In genomic region chr7:101562531-101563197, GRCh38 we compare ENCODE assay signal across 19 cellular contexts.
A peak's percentile ranks its signal among the peaks of the same experiment; 100 is the strongest.
DNase-seq lines count a peak whose midpoint lies in the region; ATAC-seq, FAIRE-seq and TF ChIP-seq lines count a peak whose summit lies in the region.
"Had no signal": no experiment of that assay in that cellular context is flagged by ENCODE, and none has a peak within 500 bp of the region (broad histone marks: within the 10 kb centered on the region; RNA-seq: fewer than 3 reads in every experiment).

No MANE protein-coding gene starts in this region.

- H3K18ac ChIP-seq in H1 (ENCODE audit: extremely low read depth, low read length) (no peak overlapping the region), neuronal stem cell (ENCODE audit: low read length) (no peak overlapping the region)

- H3K9ac ChIP-seq in H1 (replicated peaks in 1 of 4; ENCODE audit: extremely low read depth in 1 of 4, low read depth in 3 of 4, low read length in 3 of 4) (no peak overlapping the region), neuronal stem cell (ENCODE audit: low read depth, low read length, poor library complexity) (no peak overlapping the region), SK-N-SH (no peak overlapping the region)

- TF ChIP-seq POLR2A in H1 (IDR thresholded peaks at IDR 0.05; ENCODE audit: control extremely low read depth in 1 of 2, low read depth in 2 of 2, low read length in 2 of 2), result no peak
- TF ChIP-seq POLR2A in gastroesophageal sphincter (IDR thresholded peaks at IDR 0.05), result no peak

- TF ChIP-seq RAD21 in H1 (IDR thresholded peaks at IDR 0.05 in 1 of 2, conservative IDR thresholded peaks at IDR 0.05 in 1 of 2; ENCODE audit: low read depth in 2 of 2, low read length in 2 of 2) (peak in 1 of 2 experiments; percentile 23; a peak in 1 of 4 replicates), SK-N-SH (IDR thresholded peaks at IDR 0.05; ENCODE audit: low read length) (no peak)

- ATAC-seq in heart right ventricle (no peak), gastroesophageal sphincter (no peak)

- no peak overlapping the region for H4K91ac ChIP-seq in H1 (replicated peaks; ENCODE audit: insufficient read length, low read length)
- H4K91ac ChIP-seq in neuronal stem cell (ENCODE audit: low read depth, low read length, poor library complexity), result no peak overlapping the region

- DNase-seq in D341Med (ENCODE audit: low spot score) (peak; percentile 19), H7 (peak; percentile 70), H1 (ENCODE audit: low read depth in 1 of 2, low spot score in 2 of 2) (no peak), neuronal stem cell (ENCODE audit: low spot score) (no peak), SK-N-SH (no peak), midbrain (lab: John Stamatoyannopoulos, UW) (no peak), heart right ventricle (no peak)
- DNase-seq: CD4-positive, CD25-positive, alpha-beta regulatory T cell; DND-41; GDM1; MV-4-11; NCI-H1417 treated with DMSO at 0.1 percent for 48 hours; NCI-H2029; NCI-H2171 treated with DMSO at 0.1 percent for 48 hours; NCI-H510A had no signal

- no peaks in the 10 kb centered on the region for H3K9me2 ChIP-seq in SK-N-SH

- H3K23ac ChIP-seq in H1 (ENCODE audit: insufficient read length) (no peak overlapping the region), neuronal stem cell (ENCODE audit: low read depth, low read length, poor library complexity) (peak overlapping the region; percentile 1)

- H3K23me2 ChIP-seq in H1 (ENCODE audit: low read depth, low read length), result peaks cover 2% of the 10 kb centered on the region; the same call in 1 of the 2 replicates

- H2BK15ac ChIP-seq in H1 (ENCODE audit: low read length) (no peak overlapping the region), neuronal stem cell (ENCODE audit: low read length) (no peak overlapping the region)

- TF ChIP-seq CTCF in H1 (IDR thresholded peaks at IDR 0.05; ENCODE audit: control extremely low read depth in 1 of 3, insufficient read depth in 1 of 3, low read depth in 1 of 3, low read length in 3 of 3) (0 out of 4 replicates have a peak, but pooled peaks of 1 of the 3 experiments have one; percentile 4), SK-N-SH (IDR thresholded peaks at IDR 0.05) (no peak), heart right ventricle (IDR thresholded peaks at IDR 0.05) (no peak), gastroesophageal sphincter (IDR thresholded peaks at IDR 0.05) (no peak)

- H3K4me2 ChIP-seq in H1 (ENCODE audit: insufficient read depth in 1 of 2, low read depth in 2 of 2, low read length in 2 of 2) (no peak overlapping the region), neuronal stem cell (ENCODE audit: insufficient read depth, low read length, poor library complexity, severe bottlenecking) (no peak overlapping the region), SK-N-SH (no peak overlapping the region)

- H3K36me3 ChIP-seq in H7 (replicated peaks; ENCODE audit: control insufficient read depth, insufficient read depth, low read length), result no peaks in the 10 kb centered on the region; the same call in 1 of the 2 replicates
- no peaks in the 10 kb centered on the region for H3K36me3 ChIP-seq in H1 (ENCODE audit: control insufficient read depth in 2 of 4, insufficient read depth in 4 of 4, low read length in 3 of 4)
- H3K36me3 ChIP-seq in neuronal stem cell (replicated peaks in 1 of 2; ENCODE audit: control insufficient read depth in 2 of 2, insufficient read depth in 2 of 2, low read length in 2 of 2), result no peaks in the 10 kb centered on the region
- H3K36me3 ChIP-seq in SK-N-SH (replicated peaks in 1 of 2; ENCODE audit: control insufficient read depth in 1 of 2, insufficient read depth in 2 of 2, low read length in 1 of 2), result no peaks in the 10 kb centered on the region
- H3K36me3 ChIP-seq in heart right ventricle, result no peaks in the 10 kb centered on the region
- no peaks in the 10 kb centered on the region for H3K36me3 ChIP-seq in gastroesophageal sphincter
- H3K36me3 ChIP-seq: HAP-1 had no signal

- H3K9me3 ChIP-seq in H1 (ENCODE audit: insufficient read depth in 2 of 2, low read depth in 1 of 2, low read length in 1 of 2) (0 out of 4 replicates have a peak, but pooled peaks cover 0 to 4% of the 10 kb centered on the region in 2 experiments), neuronal stem cell (replicated peaks in 1 of 2; ENCODE audit: control insufficient read depth in 2 of 2, insufficient read depth in 1 of 2, low read depth in 1 of 2, low read length in 2 of 2) (no peaks in the 10 kb centered on the region), SK-N-SH (no peaks in the 10 kb centered on the region), heart right ventricle (peaks cover 0 to 12% (median 0%) of the 10 kb centered on the region in 11 donors), gastroesophageal sphincter (no peaks in the 10 kb centered on the region)
- H3K9me3 ChIP-seq: HAP-1 had no signal

- H2AK5ac ChIP-seq in H1 (ENCODE audit: low read depth, low read length) (no peak overlapping the region), neuronal stem cell (ENCODE audit: low read depth, low read length) (no peak overlapping the region)

- no peak overlapping the region for H3K14ac ChIP-seq in H1 (ENCODE audit: insufficient read length)
- no peak overlapping the region for H3K14ac ChIP-seq in neuronal stem cell (ENCODE audit: low read length)

- no peaks in the 10 kb centered on the region for H3K79me2 ChIP-seq in H1 (ENCODE audit: control insufficient read depth in 1 of 2, insufficient read depth in 2 of 2, low read length in 2 of 2)
- no peaks in the 10 kb centered on the region for H3K79me2 ChIP-seq in SK-N-SH (ENCODE audit: insufficient read depth)

- H3K27me3 ChIP-seq in H7 (ENCODE audit: control insufficient read depth, insufficient read depth, low read length) (no peaks in the 10 kb centered on the region), H1 (replicated peaks in 1 of 4; ENCODE audit: control insufficient read depth in 3 of 4, extremely low read depth in 1 of 4, insufficient read depth in 3 of 4, low read length in 3 of 4) (no peaks in the 10 kb centered on the region), neuronal stem cell (ENCODE audit: control insufficient read depth in 3 of 3, insufficient read depth in 3 of 3, low read depth in 1 of 3, low read length in 3 of 3) (no peaks in the 10 kb centered on the region), SK-N-SH (ENCODE audit: insufficient read depth) (0 out of 2 replicates have a peak, but pooled peaks cover 5% of the 10 kb centered on the region), heart right ventricle (peaks cover 0 to 38% (median 5%) of the 10 kb centered on the region in 7 donors), gastroesophageal sphincter (peaks cover 57% of the 10 kb centered on the region)

- 73% methylated on average over 15 of the region's 15 CpGs; no CpG with 5 or more reads in 1 of the 2 experiments for WGBS in H1 (ENCODE audit: extremely low coverage in 1 of 2, insufficient coverage in 1 of 2, insufficient read length in 1 of 2, insufficient replicate concordance in 2 of 2, low coverage in 1 of 2, low lambda C conversion rate in 2 of 2, missing lambda C conversion rate in 1 of 2), 2 experiments
- WGBS in neuronal stem cell (ENCODE audit: extremely low coverage in 2 of 2, insufficient read length in 2 of 2, insufficient replicate concordance in 1 of 2), 2 donors, result no CpG with 5 or more reads among the region's 15 CpGs
- WGBS in SK-N-SH (ENCODE audit: low lambda C conversion rate), result 75% methylated on average over 15 of the region's 15 CpGs
- WGBS in heart right ventricle, 2 donors, result 66 to 72% methylated on average over 15 of the region's 15 CpGs
- WGBS in gastroesophageal sphincter (ENCODE audit: low coverage in 1 of 2), 2 donors, result 63 to 69% methylated on average over 6 to 11 of the region's 15 CpGs

- H3K4me3 ChIP-seq in H7 (ENCODE audit: insufficient read depth, low read depth, low read length), result no peak overlapping the region
- H3K4me3 ChIP-seq in H1 (ENCODE audit: extremely low read depth in 1 of 4, insufficient read depth in 2 of 4, low read depth in 3 of 4, low read length in 4 of 4), result no peak overlapping the region
- H3K4me3 ChIP-seq in neuronal stem cell (ENCODE audit: low read length in 2 of 2), result no peak overlapping the region
- no peak overlapping the region for H3K4me3 ChIP-seq in SK-N-SH (ENCODE audit: low read depth in 2 of 2, low read length in 1 of 2)
- H3K4me3 ChIP-seq in heart right ventricle, result no peak overlapping the region
- no peak overlapping the region for H3K4me3 ChIP-seq in gastroesophageal sphincter
- H3K4me3 ChIP-seq: HAP-1 had no signal

- FAIRE-seq in H1 (lab: Jason Lieb, UNC), result no peak
- FAIRE-seq: D721Med had no signal

- H2AFZ ChIP-seq in H1 (ENCODE audit: low read length) (no peak overlapping the region), neuronal stem cell (ENCODE audit: low read length) (no peak overlapping the region), SK-N-SH (ENCODE audit: low read depth) (no peak overlapping the region)

- H4K20me1 ChIP-seq in H1 (replicated peaks in 1 of 2; ENCODE audit: control insufficient read depth in 1 of 2, insufficient read depth in 2 of 2, low read length in 2 of 2), result peaks cover 0 to 2% of the 10 kb centered on the region in 2 experiments
- no peaks in the 10 kb centered on the region for H4K20me1 ChIP-seq in SK-N-SH (ENCODE audit: insufficient read depth)

- TF ChIP-seq EP300 in H1 (IDR thresholded peaks at IDR 0.05; ENCODE audit: borderline replicate concordance in 1 of 2, low read depth in 2 of 2, low read length in 2 of 2) (no peak), SK-N-SH (IDR thresholded peaks at IDR 0.05; ENCODE audit: borderline replicate concordance in 1 of 2, low read depth in 1 of 2, low read length in 1 of 2) (no peak), gastroesophageal sphincter (IDR thresholded peaks at IDR 0.05) (no peak)

- CTCF ChIA-PET in H1 (lab: Charles Lee; ENCODE audit: partially characterized antibody) (interaction anchor here (0.6 to 2.9 kb wide), 9 partner anchors 9 to 126 kb away, joined by 3 to 15 read pairs (median 4); no protein-coding TSS in a partner anchor), SK-N-SH (lab: Yijun Ruan, JAX) (interaction anchor here (0.8 to 2.5 kb wide), 7 partner anchors 20 to 674 kb away, joined by 3 to 18 read pairs (median 3); no protein-coding TSS in a partner anchor)

- H2BK5ac ChIP-seq in H1 (ENCODE audit: low read depth, low read length), result no peak overlapping the region
- H2BK5ac ChIP-seq in neuronal stem cell (ENCODE audit: low read length), result peak overlapping the region; percentile 68

- no peak overlapping the region for H3K27ac ChIP-seq in H1 (ENCODE audit: low read depth, low read length)
- H3K27ac ChIP-seq in neuronal stem cell (replicated peaks; ENCODE audit: low read length), result no peak overlapping the region
- no peak overlapping the region for H3K27ac ChIP-seq in SK-N-SH (ENCODE audit: low read depth in 2 of 2, low read length in 1 of 2)
- H3K27ac ChIP-seq in heart right ventricle, result no peak overlapping the region
- H3K27ac ChIP-seq in gastroesophageal sphincter, result no peak overlapping the region
- H3K27ac ChIP-seq: RWPE1 had no signal

- no peak overlapping the region for H4K5ac ChIP-seq in H1 (ENCODE audit: insufficient read length, low read depth, low read length)

- intact Hi-C loops in heart right ventricle (cut with DNase I), result no loop called here

- no peaks in the 10 kb centered on the region for H3K79me1 ChIP-seq in H1 (ENCODE audit: low read depth, low read length)
- H3K79me1 ChIP-seq in neuronal stem cell (ENCODE audit: low read depth, low read length), result peaks cover 2% of the 10 kb centered on the region

- peak overlapping the region; percentile 82; the same call in 1 of the 2 replicates for H2BK20ac ChIP-seq in H1 (ENCODE audit: low read length)

- H3K4ac ChIP-seq in H1 (replicated peaks; ENCODE audit: insufficient read length, low read depth, low read length) (no peak overlapping the region), neuronal stem cell (ENCODE audit: low read length) (no peak overlapping the region)

- H3K56ac ChIP-seq in H1 (replicated peaks; ENCODE audit: insufficient read length, low read depth, low read length), result no peak overlapping the region

- no peaks in the 10 kb centered on the region for H3F3A ChIP-seq in SK-N-SH (replicated peaks; ENCODE audit: insufficient read depth)

- POLR2A ChIA-PET in H1 (lab: Charles Lee; ENCODE audit: partially characterized antibody), result interaction anchor here (1.0 to 2.7 kb wide), 8 partner anchors 9 to 63 kb away, joined by 3 to 19 read pairs (median 4); no protein-coding TSS in a partner anchor
- POLR2A ChIA-PET in SK-N-SH (lab: Yijun Ruan, JAX), result no interaction called here

- H2BK120ac ChIP-seq in H1 (replicated peaks; ENCODE audit: low read depth, low read length), result no peak overlapping the region
- H2BK120ac ChIP-seq in neuronal stem cell (ENCODE audit: low read depth, low read length), result no peak overlapping the region

- H2BK12ac ChIP-seq in H1 (ENCODE audit: low read depth, low read length) (no peak overlapping the region), neuronal stem cell (ENCODE audit: low read length) (no peak overlapping the region)

- H4K8ac ChIP-seq in H1 (ENCODE audit: extremely low read depth, insufficient read depth, low read length) (no peak overlapping the region), neuronal stem cell (ENCODE audit: low read depth, low read length) (no peak overlapping the region)

- H3K4me1 ChIP-seq in H1 (replicated peaks in 1 of 4; ENCODE audit: control insufficient read depth in 3 of 4, insufficient read depth in 4 of 4, low read length in 3 of 4) (peaks cover 0 to 15% (median 7%) of the 10 kb centered on the region in 4 experiments; a peak in 6 of 7 replicates), neuronal stem cell (ENCODE audit: control insufficient read depth in 2 of 2, insufficient read depth in 1 of 2, low read depth in 1 of 2, low read length in 2 of 2) (peaks cover 5 to 7% of the 10 kb centered on the region in 2 donors), SK-N-SH (ENCODE audit: control insufficient read depth in 1 of 2, insufficient read depth in 2 of 2, low read depth in 1 of 2, low read length in 1 of 2) (no peaks in the 10 kb centered on the region; a peak in 1 of 4 replicates), heart right ventricle (peaks cover 0 to 12% (median 0%) of the 10 kb centered on the region in 9 donors), gastroesophageal sphincter (no peaks in the 10 kb centered on the region)
- H3K4me1 ChIP-seq: HAP-1 had no signal

Comparison
In these comparisons a context has a peak if more than half of its experiments do, and no peak if none do; other contexts are left out.
1. DNase-seq: peak in D341Med (single experiment) and H7 (single experiment); none in H1 (0 of 2), neuronal stem cell (single experiment), SK-N-SH (single experiment), midbrain (single experiment) and heart right ventricle (0 of 2).